In genomic region chr1:158145173-158145719, GRCh38 we compare ENCODE assay signal across 12 cellular contexts. TPM values are rescaled to one million over a fixed set of nuclear protein-coding genes. Genes with fewer than 3 reads are reported as not detected.
DNase-seq lines count a peak whose midpoint lies in the region; ATAC-seq and TF ChIP-seq lines count a peak whose summit lies in the region.
"Had no signal": no experiment of that assay in that cellular context is flagged by ENCODE, and none has a peak within 500 bp of the region (broad histone marks: within the 10 kb centered on the region; RNA-seq: fewer than 3 reads in every experiment).

No MANE protein-coding gene starts in this region.

- H2AK5ac ChIP-seq in mesendoderm (ENCODE audit: low read length) = no peak overlapping the region

- H4K8ac ChIP-seq in mesendoderm (ENCODE audit: low read depth, low read length) = no peak overlapping the region

- H3K56ac ChIP-seq in mesendoderm (ENCODE audit: low read length) = no peak overlapping the region

- H3K27me3 ChIP-seq in mesendoderm (ENCODE audit: insufficient read depth, low read length, poor library complexity) = no peaks in the 10 kb centered on the region
- H3K27me3 ChIP-seq: BLaER1 had no signal

- no peak overlapping the region for H2BK15ac ChIP-seq in mesendoderm (replicated peaks; ENCODE audit: low read depth)

- no peaks in the 10 kb centered on the region for H3K4me1 ChIP-seq in mesendoderm (ENCODE audit: control insufficient read depth, low read depth, low read length)

- H3K9ac ChIP-seq in mesendoderm (ENCODE audit: low read length) = no peak overlapping the region
- H3K9ac ChIP-seq: BLaER1 had no signal

- no peak overlapping the region for H3K4me2 ChIP-seq in mesendoderm (ENCODE audit: low read length)
- H3K4me2 ChIP-seq: BLaER1, PC-9 had no signal

- DNase-seq in AG09309 (ENCODE audit: low read depth) = peak; percentile 59
- peak; percentile 85 for DNase-seq in NCI-H226
- DNase-seq in epidermal melanocyte (ENCODE audit: insufficient read length, low spot score) = peak; percentile 71
- peak; percentile 47 to 79 for DNase-seq in lung microvascular endothelial cell (ENCODE audit: low read depth in 2 of 2)
- no peak for DNase-seq in mesendoderm
- no peak for DNase-seq in SW480 (ENCODE audit: low spot score)
- DNase-seq in cortex of kidney (lab: John Stamatoyannopoulos, UW) = no peak
- DNase-seq: activated CD4-positive, alpha-beta T cell treated with anti-CD3 and anti-CD28 coated beads for 36 hours had no signal

- H2BK5ac ChIP-seq in mesendoderm (ENCODE audit: low read length) = no peak overlapping the region

- no peak overlapping the region for H3K23ac ChIP-seq in mesendoderm (ENCODE audit: low read length)

- no peak overlapping the region for H3K27ac ChIP-seq in mesendoderm (ENCODE audit: low read depth, low read length)
- H3K27ac ChIP-seq: BLaER1, PC-9 had no signal

- H2BK120ac ChIP-seq in mesendoderm (ENCODE audit: low read depth, low read length) = no peak overlapping the region

- no peak for ATAC-seq in activated CD4-positive, CD25-positive, alpha-beta regulatory T cell treated with anti-CD3 and anti-CD28 coated beads, Interleukin-2, amount 50 U/mL, for 24 hours
- ATAC-seq: activated CD4-positive, alpha-beta T cell treated with anti-CD3 and anti-CD28 coated beads for 36 hours; activated naive CD4-positive, alpha-beta T cell treated with anti-CD3 and anti-CD28 coated beads, Interleukin-2, amount 50 U/mL, for 72 hours had no signal

- no peaks in the 10 kb centered on the region for H3K36me3 ChIP-seq in mesendoderm (ENCODE audit: control insufficient read depth, insufficient read depth, low read length)
- H3K36me3 ChIP-seq: BLaER1 had no signal

- H3K4ac ChIP-seq in mesendoderm (ENCODE audit: low read depth, low read length) = no peak overlapping the region

- H3K18ac ChIP-seq in mesendoderm (ENCODE audit: low read length) = no peak overlapping the region

- no peaks in the 10 kb centered on the region for H3K79me2 ChIP-seq in mesendoderm (ENCODE audit: control insufficient read depth, insufficient read depth, low read length)

- no peak overlapping the region for H3K4me3 ChIP-seq in AG09309 (ENCODE audit: control insufficient read depth, low read depth, low read length)
- no peak overlapping the region for H3K4me3 ChIP-seq in mesendoderm (ENCODE audit: low read length)
- H3K4me3 ChIP-seq: BLaER1, PC-9 had no signal

- H4K5ac ChIP-seq in mesendoderm (ENCODE audit: low read length) = no peak overlapping the region

- H3K79me1 ChIP-seq in mesendoderm (ENCODE audit: low read length) = no peaks in the 10 kb centered on the region

- no peak for TF ChIP-seq CTCF in AG09309 (IDR thresholded peaks at IDR 0.05; ENCODE audit: control insufficient read depth, insufficient read depth, low read depth, low read length, missing control alignments)

RNA-seq across cellular contexts. Expression of gene CD1D, which starts 35.4 kb away (rescaled TPM):
- total RNA-seq in lung microvascular endothelial cell = under 0.01 TPM in 2 replicates
- polyA plus RNA-seq in mesendoderm (2013, experiment 1 of 2) = 8.9 TPM
- 8.1 TPM for polyA plus RNA-seq in mesendoderm (2013, experiment 2 of 2)
- total RNA-seq: activated naive CD4-positive, alpha-beta T cell treated with anti-CD3 and anti-CD28 coated beads, Interleukin-2, amount 50 U/mL, for 72 hours; PC-9 had no signal

Comparison
In these comparisons a context has a peak if more than half of its experiments do, and no peak if none do; other contexts are left out.
1. DNase-seq: peak in AG09309 (single experiment), NCI-H226 (single experiment), epidermal melanocyte (single experiment) and lung microvascular endothelial cell (2 of 2); none in mesendoderm (single experiment), SW480 (single experiment) and cortex of kidney (single experiment).